In the genomic region with DNA sequence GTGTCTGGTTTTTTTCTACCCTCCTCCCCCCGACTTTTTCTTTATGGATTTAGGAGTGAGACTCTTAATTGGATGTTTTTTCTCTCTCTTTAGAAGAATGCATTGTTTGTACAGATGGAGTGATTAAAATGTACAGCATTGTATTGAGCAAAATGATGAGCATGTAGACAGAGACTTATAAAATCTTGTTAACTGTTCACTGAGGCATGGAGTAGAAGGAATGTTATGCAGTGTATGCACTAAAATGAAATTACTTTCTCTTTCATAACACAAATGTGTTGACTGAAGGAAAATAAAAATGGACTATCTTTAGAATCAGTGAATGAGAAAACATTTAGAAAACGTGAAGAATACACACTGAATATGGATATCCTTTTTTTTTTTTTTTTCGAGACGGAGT, we compare ENCODE assay signal across 14 cellular contexts.
DNase-seq lines count a peak whose midpoint lies in the region; ATAC-seq and TF ChIP-seq lines count a peak whose summit lies in the region.
"Had no signal": no experiment of that assay in that cellular context is flagged by ENCODE, and none has a peak within 500 bp of the region (broad histone marks: within the 10 kb centered on the region; RNA-seq: fewer than 3 reads in every experiment).

No MANE protein-coding gene starts in this region.

- H3K27me3 Mint-ChIP-seq in nephron progenitor cell (ENCODE audit: low read depth, poor library complexity) = no peaks in the 10 kb centered on the region
- H3K27me3 Mint-ChIP-seq: natural killer cell treated with Interleukin-12 subunit alpha and Interleukin-12 subunit beta and Interleukin-15 and Interleukin-18, amount 100 ng/mL, for 72 hours; stimulated activated naive B cell treated with anti-CD40 and anti-IgM and Interleukin-4, amounts not matched to agents 10 μg/mL and 1 μg/mL and 100 μg/mL, for 72 hours had no signal

- peaks cover 22% of the 10 kb centered on the region for H3K4me1 Mint-ChIP-seq in nephron progenitor cell

- peaks cover 10% of the 10 kb centered on the region for H3K36me3 Mint-ChIP-seq in nephron progenitor cell (ENCODE audit: low read depth)
- H3K36me3 Mint-ChIP-seq: natural killer cell treated with Interleukin-12 subunit alpha and Interleukin-12 subunit beta and Interleukin-15 and Interleukin-18, amount 100 ng/mL, for 72 hours had no signal

- no peaks in the 10 kb centered on the region for H3K9me3 Mint-ChIP-seq in nephron progenitor cell
- H3K9me3 Mint-ChIP-seq: natural killer cell treated with Interleukin-12 subunit alpha and Interleukin-12 subunit beta and Interleukin-15 and Interleukin-18, amount 100 ng/mL, for 72 hours; stimulated activated naive B cell treated with anti-CD40 and anti-IgM and Interleukin-4, amounts not matched to agents 10 μg/mL and 1 μg/mL and 100 μg/mL, for 72 hours had no signal

- DNase-seq in OCI-M1 (lab: John Stamatoyannopoulos, UW) (peak; percentile 9), NOMO-1 treated with dmso at 0.1 percent for 144 hours (lab: John Stamatoyannopoulos, UW; ENCODE audit: unreplicated experiment) (no peak), nephron progenitor cell (no peak), GM19240 (ENCODE audit: insufficient read length, low spot score) (no peak), HUDEP-2 (lab: John Stamatoyannopoulos, UW; ENCODE audit: unreplicated experiment in 76 of 76) (no peak)
- DNase-seq: body of pancreas; DMS153; NCI-H1092 treated with DMSO at 0.1 percent for 48 hours; NCI-H774; stimulated activated naive B cell treated with anti-CD40 and anti-IgM and Interleukin-4, amounts not matched to agents 10 μg/mL and 1 μg/mL and 100 μg/mL, for 72 hours; T-helper 1 cell had no signal

- H3K4me3 Mint-ChIP-seq in nephron progenitor cell = no peak overlapping the region
- H3K4me3 Mint-ChIP-seq: natural killer cell treated with Interleukin-12 subunit alpha and Interleukin-12 subunit beta and Interleukin-15 and Interleukin-18, amount 100 ng/mL, for 72 hours had no signal

- ATAC-seq in GM19395 (IDR thresholded peaks at IDR 0.05; ENCODE audit: unreplicated experiment) (peak; percentile 70), HG02884 (IDR thresholded peaks at IDR 0.05; ENCODE audit: unreplicated experiment) (peak; percentile 35)
- ATAC-seq: body of pancreas; natural killer cell treated with Interleukin-12 subunit alpha and Interleukin-12 subunit beta and Interleukin-15 and Interleukin-18, amount 100 ng/mL, for 72 hours had no signal

- H3K27ac Mint-ChIP-seq in nephron progenitor cell = no peak overlapping the region
- H3K27ac Mint-ChIP-seq: natural killer cell treated with Interleukin-12 subunit alpha and Interleukin-12 subunit beta and Interleukin-15 and Interleukin-18, amount 100 ng/mL, for 72 hours had no signal

- no peak for TF ChIP-seq CTCF in nephron progenitor cell (IDR thresholded peaks at IDR 0.05)
